10 cellular contexts compared by ENCODE assay signal in genomic region chr2:98378901-98379300, GRCh38. TPM values are rescaled to one million over a fixed set of nuclear protein-coding genes. Genes with fewer than 3 reads are reported as not detected.
DNase-seq lines count a peak whose midpoint lies in the region; ATAC-seq and TF ChIP-seq lines count a peak whose summit lies in the region.
"Had no signal": no experiment of that assay in that cellular context is flagged by ENCODE, and none has a peak within 500 bp of the region (broad histone marks: within the 10 kb centered on the region; RNA-seq: fewer than 3 reads in every experiment).

No MANE protein-coding gene starts in this region.

- DNase-seq in HPDE6-E6E7 (ENCODE audit: extremely low spot score) (peak; percentile 25), SHP77 treated with DMSO at 0.1 percent for 48 hours (lab: John Stamatoyannopoulos, UW) (peak; percentile 6), fibroblast of the aortic adventitia (ENCODE audit: low read depth) (peak; percentile 78), renal cortical epithelial cell (ENCODE audit: low read depth) (peak; percentile 11), activated gamma-delta T cell treated with Interleukin-2 at 50 U/mL for 16 hours (no peak), putamen (ENCODE audit: low spot score) (no peak), vagina (ENCODE audit: extremely low spot score in 2 of 2) (no peak)
- DNase-seq: MM.1S, stomach had no signal

- TF ChIP-seq CTCF in fibroblast of the aortic adventitia (IDR thresholded peaks at IDR 0.05; ENCODE audit: insufficient read depth, low read length) = no peak
- no peak for TF ChIP-seq CTCF in vagina (IDR thresholded peaks at IDR 0.05)

- no peaks in the 10 kb centered on the region for H3K27me3 ChIP-seq in vagina

- no peaks in the 10 kb centered on the region for H3K9me3 ChIP-seq in vagina
- H3K9me3 ChIP-seq: stomach had no signal

- intact Hi-C loops in vagina (cut with DNase I) = no loop called here

- no peak overlapping the region for H3K27ac ChIP-seq in vagina
- H3K27ac ChIP-seq: stomach had no signal

- H3K4me3 ChIP-seq in fibroblast of the aortic adventitia (ENCODE audit: low read depth, low read length) (no peak overlapping the region), vagina (no peak overlapping the region)
- H3K4me3 ChIP-seq: stomach had no signal

- no peak for TF ChIP-seq POLR2A in vagina (IDR thresholded peaks at IDR 0.05)

- no peaks in the 10 kb centered on the region for H3K36me3 ChIP-seq in vagina
- H3K36me3 ChIP-seq: stomach had no signal

- H3K4me1 ChIP-seq in vagina = no peaks in the 10 kb centered on the region

- no peak for ATAC-seq in GM19467 (IDR thresholded peaks at IDR 0.05; ENCODE audit: unreplicated experiment)

RNA-seq across cellular contexts. Expression of gene CNGA3, which starts 32.6 kb away (rescaled TPM):
- total RNA-seq in fibroblast of the aortic adventitia (ENCODE audit: low replicate concordance) (0.18 TPM in 1 of 2 replicates, not detected in the other), renal cortical epithelial cell (not detected in 2 replicates), vagina (not detected)

Comparison
In these comparisons a context has a peak if more than half of its experiments do, and no peak if none do; other contexts are left out.
1. DNase-seq: peak in HPDE6-E6E7 (single experiment), SHP77 treated with DMSO at 0.1 percent for 48 hours (single experiment), fibroblast of the aortic adventitia (single experiment) and renal cortical epithelial cell (single experiment); none in activated gamma-delta T cell treated with Interleukin-2 at 50 U/mL for 16 hours (single experiment), putamen (single experiment) and vagina (0 of 2).